Comparison of ENCODE assay signal across 16 cellular contexts in genomic region chr3:187295635-187296034, GRCh38. TPM values are rescaled to one million over a fixed set of nuclear protein-coding genes. Genes with fewer than 3 reads are reported as not detected.
DNase-seq lines count a peak whose midpoint lies in the region; ATAC-seq and TF ChIP-seq lines count a peak whose summit lies in the region.
"Had no signal": no experiment of that assay in that cellular context is flagged by ENCODE, and none has a peak within 500 bp of the region (broad histone marks: within the 10 kb centered on the region; RNA-seq: fewer than 3 reads in every experiment).

No MANE protein-coding gene starts in this region.

- peak overlapping the region; percentile 66 for H2BK120ac ChIP-seq in IMR-90 (ENCODE audit: low read depth, low read length)

- H3K14ac ChIP-seq in IMR-90 (replicated peaks; ENCODE audit: low read depth, low read length) = no peak overlapping the region

- H3K27me3 Mint-ChIP-seq in brain = peaks cover 3% of the 10 kb centered on the region

- no peak overlapping the region for H3K4ac ChIP-seq in IMR-90 (ENCODE audit: low read depth, low read length)

- BruUV-seq in IMR-90 (replicated peaks; lab: Mats Ljungman, UMichigan) = no TSS peak

- H3K4me3 ChIP-seq in IMR-90 (ENCODE audit: insufficient read depth, low read depth, low read length) (no peak overlapping the region), liver (ENCODE audit: low read depth in 1 of 3, low read length in 3 of 3) (no peak overlapping the region)
- H3K4me3 ChIP-seq: esophagus muscularis mucosa had no signal

- peak overlapping the region; percentile 68; the same call in 1 of the 2 replicates for H3K18ac ChIP-seq in IMR-90 (ENCODE audit: low read depth, low read length)

- no peak overlapping the region for H3K4me3 Mint-ChIP-seq in brain
- H3K4me3 Mint-ChIP-seq: stimulated activated naive CD8-positive, alpha-beta T cell treated with anti-CD3 and anti-CD28 coated beads, Interleukin-15, Interleukin-2, amounts not matched to agents 100 ng/mL and 50 ng/mL, for 24 hours; T-helper 1 cell treated with Interleukin-12 subunit alpha and Interleukin-12 subunit beta and Interleukin-4 antibody, amounts not matched to agents 30 μg/mL and 1 μg/mL, for 36 hours had no signal

- H3K4me2 ChIP-seq in IMR-90 (ENCODE audit: low read depth, low read length) = no peak overlapping the region

- peak overlapping the region; percentile 18 for H2BK5ac ChIP-seq in IMR-90 (ENCODE audit: low read depth, low read length, poor library complexity, severe bottlenecking)

- H3K27ac Mint-ChIP-seq in brain = peak overlapping the region in 2 of 5 experiments; percentile 25 to 91
- H3K27ac Mint-ChIP-seq: stimulated activated naive CD8-positive, alpha-beta T cell treated with anti-CD3 and anti-CD28 coated beads, Interleukin-15, Interleukin-2, amounts not matched to agents 100 ng/mL and 50 ng/mL, for 24 hours; T-helper 1 cell treated with Interleukin-12 subunit alpha and Interleukin-12 subunit beta and Interleukin-4 antibody, amounts not matched to agents 30 μg/mL and 1 μg/mL, for 36 hours had no signal

- no peak overlapping the region for H3K56ac ChIP-seq in IMR-90 (ENCODE audit: extremely low read depth, insufficient read depth, low read length)

- 0 out of 2 replicates have a peak overlapping the region, but pooled peaks have one; percentile 22 for H2BK20ac ChIP-seq in IMR-90 (ENCODE audit: low read depth, low read length)

- H3K9me3 ChIP-seq in IMR-90 (ENCODE audit: control insufficient read depth, insufficient read depth, low read length) (0 out of 2 replicates have a peak, but pooled peaks cover 3% of the 10 kb centered on the region), liver (ENCODE audit: control insufficient read depth in 4 of 4, low read length in 3 of 4) (no peaks in the 10 kb centered on the region)
- H3K9me3 ChIP-seq: esophagus muscularis mucosa had no signal

- CTCF ChIA-PET in IMR-90 (lab: Yijun Ruan, JAX) = interaction anchor here (0.6 to 2.3 kb wide), 7 partner anchors 31 to 388 kb away, joined by 3 to 7 read pairs (median 3); no protein-coding TSS in a partner anchor

- peak; percentile 23 for DNase-seq in ELF-1 (ENCODE audit: low read depth, low spot score)
- DNase-seq in IMR-90 = no peak
- no peak for DNase-seq in NCI-H526 (lab: John Stamatoyannopoulos, UW)
- DNase-seq in effector CD8-positive, alpha-beta T cell (lab: John Stamatoyannopoulos, UW) = no peak
- DNase-seq in activated CD4-positive, alpha-beta T cell treated with anti-CD3 and anti-CD28 coated beads for 1 hour = no peak
- DNase-seq: activated CD4-positive, alpha-beta T cell treated with anti-CD3 and anti-CD28 coated beads, Interleukin-2, amount 50 U/mL, for 1 hour; activated gamma-delta T cell; C1 segment of cervical spinal cord; caudate nucleus; GDM1 had no signal

- H4K20me1 ChIP-seq in IMR-90 (ENCODE audit: insufficient read depth, low read length) = no peaks in the 10 kb centered on the region

- H3K4me1 ChIP-seq in IMR-90 (ENCODE audit: control insufficient read depth, insufficient read depth, low read length) (peaks cover 12% of the 10 kb centered on the region), liver (ENCODE audit: control insufficient read depth in 4 of 4, insufficient read depth in 4 of 4, low read length in 3 of 4) (peaks cover 4 to 30% (median 19%) of the 10 kb centered on the region in 4 donors)

- H2AFZ ChIP-seq in IMR-90 (replicated peaks; ENCODE audit: low read length, poor library complexity) = no peak overlapping the region

- no peak for TF ChIP-seq POLR2A in IMR-90 (IDR thresholded peaks at IDR 0.05; ENCODE audit: low read depth, low read length)

- no peak overlapping the region for H3K23ac ChIP-seq in IMR-90 (ENCODE audit: low read depth, low read length)

- H3K27ac ChIP-seq in IMR-90 (ENCODE audit: insufficient read depth, low read length) = no peak overlapping the region
- no peak overlapping the region for H3K27ac ChIP-seq in liver (ENCODE audit: low read depth in 1 of 2, low read length in 2 of 2)
- H3K27ac ChIP-seq: esophagus muscularis mucosa had no signal

- H2AK9ac ChIP-seq in IMR-90 (replicated peaks; ENCODE audit: low read depth, low read length, poor library complexity) = no peak overlapping the region

- no peak overlapping the region for H2AK5ac ChIP-seq in IMR-90 (ENCODE audit: low read depth, low read length)

- H3K4me1 Mint-ChIP-seq in brain = peaks cover 41% of the 10 kb centered on the region

- no peaks in the 10 kb centered on the region for H3K36me3 ChIP-seq in IMR-90 (ENCODE audit: control insufficient read depth, insufficient read depth, low read length)
- H3K36me3 ChIP-seq in liver (ENCODE audit: control insufficient read depth in 4 of 4, insufficient read depth in 3 of 4, low read depth in 1 of 4, low read length in 3 of 4) = no peaks in the 10 kb centered on the region
- H3K36me3 ChIP-seq: esophagus muscularis mucosa had no signal

- H3K36me3 Mint-ChIP-seq in brain = no peaks in the 10 kb centered on the region

- no peaks in the 10 kb centered on the region for H3K27me3 ChIP-seq in IMR-90 (ENCODE audit: control insufficient read depth, insufficient read depth, low read length)
- H3K27me3 ChIP-seq in liver (ENCODE audit: control insufficient read depth in 4 of 4, insufficient read depth in 4 of 4, low read length in 3 of 4) = no peaks in the 10 kb centered on the region
- H3K27me3 ChIP-seq: esophagus muscularis mucosa had no signal

- POLR2A ChIA-PET in IMR-90 (lab: Charles Lee; ENCODE audit: unreplicated experiment) = no interaction called here

- H4K8ac ChIP-seq in IMR-90 (ENCODE audit: low read depth in 2 of 2, low read length in 2 of 2) = no peak overlapping the region

- TF ChIP-seq RAD21 in IMR-90 (IDR thresholded peaks at IDR 0.05; ENCODE audit: low read length) (0 out of 2 replicates have a peak, but pooled peaks have one; percentile 25), liver (IDR thresholded peaks at IDR 0.05) (peak; percentile 53 to 58)

- no peak overlapping the region for H4K91ac ChIP-seq in IMR-90 (ENCODE audit: insufficient read depth, low read depth, low read length)

- no peak overlapping the region for H2BK15ac ChIP-seq in IMR-90 (ENCODE audit: low read depth, low read length)

- WGBS in IMR-90 (ENCODE audit: extremely low coverage in 2 of 2, insufficient read length in 1 of 2), 2 experiments = no CpG with 5 or more reads among the region's 3 CpGs
- WGBS in liver = 66% methylated on average over 3 of the region's 3 CpGs

- H4K5ac ChIP-seq in IMR-90 (ENCODE audit: low read depth, low read length) = peak overlapping the region; percentile 48; the same call in 1 of the 2 replicates

- H3K79me1 ChIP-seq in IMR-90 (ENCODE audit: low read depth in 1 of 2, low read length in 2 of 2) = no peaks in the 10 kb centered on the region

- intact Hi-C loops in IMR-90 (cut with micrococcal nuclease) = loop anchor here (1.0 kb wide), 1 partner anchor 75 kb away; no protein-coding TSS in a partner anchor

- no peak for ATAC-seq in IMR-90 (ENCODE audit: low read depth)
- no peak for ATAC-seq in HG02571 (IDR thresholded peaks at IDR 0.05; ENCODE audit: unreplicated experiment)

- H3K9ac ChIP-seq in IMR-90 (ENCODE audit: low read depth, low read length) (no peak overlapping the region), liver (ENCODE audit: low read depth in 1 of 2, low read length in 2 of 2) (no peak overlapping the region)

- TF ChIP-seq CTCF in IMR-90 (conservative IDR thresholded peaks at IDR 0.05; ENCODE audit: low read depth, low read length) (0 out of 2 replicates have a peak, but pooled peaks have one; percentile 20), brain (conservative IDR thresholded peaks at IDR 0.05) (peak; percentile 8 to 22), liver (IDR thresholded peaks at IDR 0.05; ENCODE audit: low read depth, low read length, missing input control) (peak; percentile 25)

- peaks cover 0 to 6% (median 2%) of the 10 kb centered on the region in 5 experiments for H3K9me3 Mint-ChIP-seq in brain
- H3K9me3 Mint-ChIP-seq: stimulated activated naive CD8-positive, alpha-beta T cell treated with anti-CD3 and anti-CD28 coated beads, Interleukin-15, Interleukin-2, amounts not matched to agents 100 ng/mL and 50 ng/mL, for 24 hours; T-helper 1 cell treated with Interleukin-12 subunit alpha and Interleukin-12 subunit beta and Interleukin-4 antibody, amounts not matched to agents 30 μg/mL and 1 μg/mL, for 36 hours had no signal

- 0 out of 2 replicates have a peak, but pooled peaks cover 4% of the 10 kb centered on the region for H3K9me1 ChIP-seq in IMR-90 (ENCODE audit: insufficient read depth, low read length)

- in situ Hi-C loops in IMR-90 (cut with MboI; ENCODE audit: low sequenced_read_pairs) = no loop called here

- dilution Hi-C loops in IMR-90 (cut with HindIII; ENCODE audit: low sequenced_read_pairs, unreplicated experiment) = no loop called here

TF ChIP-seq in IMR-90, 13 proteins besides CTCF, POLR2A, EP300 and RAD21:
- TF ChIP-seq RFX5 (IDR thresholded peaks at IDR 0.05; ENCODE audit: low read depth, low read length) = no peak

TF ChIP-seq in liver, 16 proteins besides CTCF, POLR2A, EP300 and RAD21:
- TF ChIP-seq JUND (IDR thresholded peaks at IDR 0.05) (no peak), GABPA (IDR thresholded peaks at IDR 0.05 in 1 of 2, conservative IDR thresholded peaks at IDR 0.05 in 1 of 2) (no peak), HNF4A (conservative IDR thresholded peaks at IDR 0.05) (no peak), FOXA2 (IDR thresholded peaks at IDR 0.05) (no peak), SP1 (IDR thresholded peaks at IDR 0.05) (no peak), YY1 (IDR thresholded peaks at IDR 0.05) (peak; percentile 36), RXRA (IDR thresholded peaks at IDR 0.05) (no peak)
- TF ChIP-seq, protein P1, sequence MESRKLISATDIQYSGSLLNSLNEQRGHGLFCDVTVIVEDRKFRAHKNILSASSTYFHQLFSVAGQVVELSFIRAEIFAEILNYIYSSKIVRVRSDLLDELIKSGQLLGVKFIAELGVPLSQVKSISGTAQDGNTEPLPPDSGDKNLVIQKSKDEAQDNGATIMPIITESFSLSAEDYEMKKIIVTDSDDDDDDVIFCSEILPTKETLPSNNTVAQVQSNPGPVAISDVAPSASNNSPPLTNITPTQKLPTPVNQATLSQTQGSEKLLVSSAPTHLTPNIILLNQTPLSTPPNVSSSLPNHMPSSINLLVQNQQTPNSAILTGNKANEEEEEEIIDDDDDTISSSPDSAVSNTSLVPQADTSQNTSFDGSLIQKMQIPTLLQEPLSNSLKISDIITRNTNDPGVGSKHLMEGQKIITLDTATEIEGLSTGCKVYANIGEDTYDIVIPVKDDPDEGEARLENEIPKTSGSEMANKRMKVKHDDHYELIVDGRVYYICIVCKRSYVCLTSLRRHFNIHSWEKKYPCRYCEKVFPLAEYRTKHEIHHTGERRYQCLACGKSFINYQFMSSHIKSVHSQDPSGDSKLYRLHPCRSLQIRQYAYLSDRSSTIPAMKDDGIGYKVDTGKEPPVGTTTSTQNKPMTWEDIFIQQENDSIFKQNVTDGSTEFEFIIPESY (IDR thresholded peaks at IDR 0.05) = peak; percentile 16

RNA-seq across cellular contexts. Expression of gene MASP1, which starts 4.1 kb away (rescaled TPM):
- total RNA-seq in IMR-90 (2012; rRNA removed) = 13.1 TPM in 2 replicates
- 14.7 and 16.2 TPM in 2 replicates for polyA plus RNA-seq in IMR-90 (2012; rRNA removed)
- 23.1 and 36.2 TPM in 2 replicates for polyA plus RNA-seq in IMR-90 (2012; cell fraction: cytosol; rRNA removed)
- 15.5 and 19.8 TPM in 2 replicates for polyA plus RNA-seq in IMR-90 (2012; cell fraction: nucleus; rRNA removed; ENCODE audit: low replicate concordance)
- polyA plus RNA-seq in brain (ENCODE audit: insufficient read depth, low read depth, low replicate concordance) = 4.0 TPM
- total RNA-seq in liver = 10 to 100 TPM; 83.4 to 83.8 TPM
- polyA plus RNA-seq in liver = 10 to 100 TPM; 53.2 to 64.2 TPM
